ENCODE assay signal across 7 cellular contexts in genomic region chr17:46424187-46424884, GRCh38.
DNase-seq lines count a peak whose midpoint lies in the region; ATAC-seq, FAIRE-seq and TF ChIP-seq lines count a peak whose summit lies in the region.
"Not testable (repeated sequence)": the region's sequence is repeated elsewhere in the genome, so short reads cannot be mapped to it uniquely, and the experiment has no call there.

No MANE protein-coding gene starts in this region.

- CTCF ChIA-PET in CD4-positive, alpha-beta memory T cell (lab: Charles Lee; ENCODE audit: partially characterized antibody); H1 (lab: Charles Lee; ENCODE audit: partially characterized antibody): not testable (repeated sequence)

- H3K23me2 ChIP-seq in H1 (ENCODE audit: low read depth, low read length), result not testable (repeated sequence)

- H3K27me3 ChIP-seq in CD4-positive, alpha-beta memory T cell (ENCODE audit: insufficient read depth, low read length); astrocyte (ENCODE audit: insufficient read depth, low read length); H1 (replicated peaks in 1 of 4; ENCODE audit: control insufficient read depth in 3 of 4, extremely low read depth in 1 of 4, insufficient read depth in 3 of 4, low read length in 3 of 4); heart right ventricle: not testable (repeated sequence)

- not testable (repeated sequence) for H3K27ac Mint-ChIP-seq in CD4-positive, alpha-beta memory T cell; astrocyte (ENCODE audit: unreplicated experiment); mesothelial cell of epicardium; progenitor cell of endocrine pancreas

- H4K5ac ChIP-seq in H1 (ENCODE audit: insufficient read length, low read depth, low read length), result not testable (repeated sequence)

- H2BK15ac ChIP-seq in H1 (ENCODE audit: low read length), result not testable (repeated sequence)

- H3K27me3 Mint-ChIP-seq in CD4-positive, alpha-beta memory T cell; astrocyte (ENCODE audit: low read depth, unreplicated experiment); mesothelial cell of epicardium (ENCODE audit: low read depth); progenitor cell of endocrine pancreas: not testable (repeated sequence)

- no CpG with 5 or more reads among the region's 2 CpGs for WGBS in H1 (ENCODE audit: extremely low coverage in 1 of 2, insufficient coverage in 1 of 2, insufficient read length in 1 of 2, insufficient replicate concordance in 2 of 2, low coverage in 1 of 2, low lambda C conversion rate in 2 of 2, missing lambda C conversion rate in 1 of 2), 2 experiments
- WGBS in heart right ventricle, 2 donors, result no CpG with 5 or more reads among the region's 2 CpGs

- H4K8ac ChIP-seq in H1 (ENCODE audit: extremely low read depth, insufficient read depth, low read length), result not testable (repeated sequence)

- H3K27ac ChIP-seq in CD4-positive, alpha-beta memory T cell (ENCODE audit: low read depth, low read length); astrocyte (ENCODE audit: low read depth, low read length); H1 (ENCODE audit: low read depth, low read length); heart right ventricle: not testable (repeated sequence)

- not testable (repeated sequence) for H2AFZ ChIP-seq in astrocyte (ENCODE audit: low read depth, low read length); H1 (ENCODE audit: low read length)

- H4K20me1 ChIP-seq in astrocyte (ENCODE audit: insufficient read depth, low read length); H1 (replicated peaks in 1 of 2; ENCODE audit: control insufficient read depth in 1 of 2, insufficient read depth in 2 of 2, low read length in 2 of 2): not testable (repeated sequence)

- H4K91ac ChIP-seq in H1 (replicated peaks; ENCODE audit: insufficient read length, low read length), result not testable (repeated sequence)

- H3K4ac ChIP-seq in H1 (replicated peaks; ENCODE audit: insufficient read length, low read depth, low read length), result not testable (repeated sequence)

- H3K4me2 ChIP-seq in astrocyte (ENCODE audit: low read length); H1 (ENCODE audit: insufficient read depth in 1 of 2, low read depth in 2 of 2, low read length in 2 of 2): not testable (repeated sequence)

- H3K56ac ChIP-seq in H1 (replicated peaks; ENCODE audit: insufficient read length, low read depth, low read length), result not testable (repeated sequence)

- not testable (repeated sequence) for H3K18ac ChIP-seq in H1 (ENCODE audit: extremely low read depth, low read length)

- ATAC-seq in heart right ventricle, result not testable (repeated sequence)

- H2BK12ac ChIP-seq in H1 (ENCODE audit: low read depth, low read length), result not testable (repeated sequence)

- H3K9me3 Mint-ChIP-seq in CD4-positive, alpha-beta memory T cell; astrocyte (ENCODE audit: unreplicated experiment); mesothelial cell of epicardium; progenitor cell of endocrine pancreas (ENCODE audit: low read depth): not testable (repeated sequence)

- intact Hi-C loops in CD4-positive, alpha-beta memory T cell (cut with micrococcal nuclease); heart right ventricle (cut with DNase I): not testable (repeated sequence)

- H3K36me3 ChIP-seq in CD4-positive, alpha-beta memory T cell (ENCODE audit: insufficient read depth, low read length); astrocyte (ENCODE audit: insufficient read depth, low read length); H1 (ENCODE audit: control insufficient read depth in 2 of 4, insufficient read depth in 4 of 4, low read length in 3 of 4); heart right ventricle: not testable (repeated sequence)

- H2BK120ac ChIP-seq in H1 (replicated peaks; ENCODE audit: low read depth, low read length), result not testable (repeated sequence)

- H3K4me3 Mint-ChIP-seq in CD4-positive, alpha-beta memory T cell; astrocyte (ENCODE audit: unreplicated experiment); mesothelial cell of epicardium; progenitor cell of endocrine pancreas (ENCODE audit: low read depth): not testable (repeated sequence)

- TF ChIP-seq EP300 in H1 (IDR thresholded peaks at IDR 0.05; ENCODE audit: borderline replicate concordance in 1 of 2, low read depth in 2 of 2, low read length in 2 of 2), result not testable (repeated sequence)

- FAIRE-seq in GM19239 (lab: Jason Lieb, UNC) (peak; percentile 72), astrocyte (lab: Jason Lieb, UNC) (peak; percentile 100), H1 (lab: Jason Lieb, UNC) (peak; percentile 95)

- not testable (repeated sequence) for H2BK5ac ChIP-seq in H1 (ENCODE audit: low read depth, low read length)

- POLR2A ChIA-PET in CD4-positive, alpha-beta memory T cell (lab: Charles Lee; ENCODE audit: partially characterized antibody); H1 (lab: Charles Lee; ENCODE audit: partially characterized antibody): not testable (repeated sequence)

- H2BK20ac ChIP-seq in H1 (ENCODE audit: low read length), result not testable (repeated sequence)

- not testable (repeated sequence) for H3K23ac ChIP-seq in H1 (ENCODE audit: insufficient read length)

- TF ChIP-seq POLR2A in H1 (IDR thresholded peaks at IDR 0.05; ENCODE audit: control extremely low read depth in 1 of 2, low read depth in 2 of 2, low read length in 2 of 2), result not testable (repeated sequence)

- not testable (repeated sequence) for TF ChIP-seq CTCF in astrocyte (IDR thresholded peaks at IDR 0.05; ENCODE audit: insufficient read depth, low read depth, low read length); H1 (IDR thresholded peaks at IDR 0.05; ENCODE audit: control extremely low read depth in 1 of 3, insufficient read depth in 1 of 3, low read depth in 1 of 3, low read length in 3 of 3)
- TF ChIP-seq CTCF in heart right ventricle (IDR thresholded peaks at IDR 0.05) (peak in 7 of 9 donors; percentile 18 to 44 (median 34)), mesothelial cell of epicardium (IDR thresholded peaks at IDR 0.05; ENCODE audit: unreplicated experiment) (peak; percentile 44), progenitor cell of endocrine pancreas (IDR thresholded peaks at IDR 0.05; ENCODE audit: unreplicated experiment) (peak; percentile 38)

- H3K79me1 ChIP-seq in H1 (ENCODE audit: low read depth, low read length), result not testable (repeated sequence)

- H3K9me3 ChIP-seq in CD4-positive, alpha-beta memory T cell (ENCODE audit: control insufficient read depth in 1 of 2, low read length in 2 of 2); astrocyte (ENCODE audit: insufficient read depth, low read depth, low read length); H1 (ENCODE audit: insufficient read depth in 2 of 2, low read depth in 1 of 2, low read length in 1 of 2); heart right ventricle: not testable (repeated sequence)

- not testable (repeated sequence) for H3K9ac ChIP-seq in astrocyte (ENCODE audit: low read length); H1 (replicated peaks in 1 of 4; ENCODE audit: extremely low read depth in 1 of 4, low read depth in 3 of 4, low read length in 3 of 4)

- not testable (repeated sequence) for H3K14ac ChIP-seq in H1 (ENCODE audit: insufficient read length)

- TF ChIP-seq RAD21 in H1 (IDR thresholded peaks at IDR 0.05 in 1 of 2, conservative IDR thresholded peaks at IDR 0.05 in 1 of 2; ENCODE audit: low read depth in 2 of 2, low read length in 2 of 2), result not testable (repeated sequence)

- H3K79me2 ChIP-seq in astrocyte (ENCODE audit: insufficient read depth, low read length); H1 (ENCODE audit: control insufficient read depth in 1 of 2, insufficient read depth in 2 of 2, low read length in 2 of 2): not testable (repeated sequence)

- not testable (repeated sequence) for H2AK5ac ChIP-seq in H1 (ENCODE audit: low read depth, low read length)

- peak in 4 of 5 donors; percentile 0 to 12 (median 7) for DNase-seq in CD4-positive, alpha-beta memory T cell
- not testable (repeated sequence) for DNase-seq in GM19239 (ENCODE audit: insufficient read length, low spot score); astrocyte (ENCODE audit: low read depth); H1 (ENCODE audit: low read depth in 1 of 2, low spot score in 2 of 2); heart right ventricle; mesothelial cell of epicardium (ENCODE audit: low spot score in 2 of 2, unreplicated experiment in 2 of 2); progenitor cell of endocrine pancreas (ENCODE audit: low spot score, unreplicated experiment)

- not testable (repeated sequence) for H3K36me3 Mint-ChIP-seq in CD4-positive, alpha-beta memory T cell; astrocyte (ENCODE audit: low read depth, unreplicated experiment); mesothelial cell of epicardium; progenitor cell of endocrine pancreas (ENCODE audit: insufficient read depth)

- not testable (repeated sequence) for H3K4me1 Mint-ChIP-seq in CD4-positive, alpha-beta memory T cell; astrocyte (ENCODE audit: low read depth, unreplicated experiment); mesothelial cell of epicardium; progenitor cell of endocrine pancreas (ENCODE audit: low read depth)

- not testable (repeated sequence) for H3K4me3 ChIP-seq in CD4-positive, alpha-beta memory T cell (ENCODE audit: low read length in 2 of 2); astrocyte (ENCODE audit: insufficient read depth, low read depth, low read length); H1 (ENCODE audit: extremely low read depth in 1 of 4, insufficient read depth in 2 of 4, low read depth in 3 of 4, low read length in 4 of 4); heart right ventricle

- H3K4me1 ChIP-seq in CD4-positive, alpha-beta memory T cell (ENCODE audit: insufficient read depth, low read length); astrocyte (ENCODE audit: insufficient read depth, low read length); H1 (replicated peaks in 1 of 4; ENCODE audit: control insufficient read depth in 3 of 4, insufficient read depth in 4 of 4, low read length in 3 of 4); heart right ventricle: not testable (repeated sequence)
